ENCODE assay signal across 24 cellular contexts in genomic region chr3:170500995-170501394, GRCh38.
"Had no signal": no experiment of that assay in that cellular context is flagged by ENCODE, and none has a peak within 500 bp of the region (broad histone marks: within the 10 kb centered on the region; RNA-seq: fewer than 3 reads in every experiment).

No MANE protein-coding gene starts in this region.

- H3K27me3 Mint-ChIP-seq: brain had no signal

- H3K4me3 ChIP-seq: cardiac muscle cell had no signal

- H3K27me3 ChIP-seq: cardiac muscle cell had no signal

- H3K36me3 Mint-ChIP-seq: activated CD8-positive, alpha-beta memory T cell treated with anti-CD3 and anti-CD28 coated beads, Interleukin-2, amount 10 ng/mL, durations not matched to agents 7 days and 5 days; activated naive CD4-positive, alpha-beta T cell treated with anti-CD3 and anti-CD28 coated beads, Interleukin-2, amount 50 U/mL, for 24 hours had no signal

- H3K4me1 Mint-ChIP-seq: activated B cell treated with CpG ODN at 0.5 μM for 24 hours; activated CD4-positive, alpha-beta T cell treated with anti-CD3 and anti-CD28 coated beads, Interleukin-2, amount 10 ng/mL, durations not matched to agents 24 days and 14 days; activated CD8-positive, alpha-beta memory T cell treated with anti-CD3 and anti-CD28 coated beads, Interleukin-2, amount 10 ng/mL, durations not matched to agents 7 days and 5 days; activated naive CD4-positive, alpha-beta T cell treated with anti-CD3 and anti-CD28 coated beads, Interleukin-2, amount 50 U/mL, for 24 hours; brain had no signal

- H3K27ac ChIP-seq: cardiac muscle cell had no signal

- H3K36me3 ChIP-seq: cardiac muscle cell had no signal

- H3K9me3 Mint-ChIP-seq: activated B cell treated with CpG ODN at 0.5 μM for 24 hours; activated CD4-positive, alpha-beta T cell treated with anti-CD3 and anti-CD28 coated beads, Interleukin-2, amount 10 ng/mL, durations not matched to agents 24 days and 14 days; activated naive CD4-positive, alpha-beta T cell treated with anti-CD3 and anti-CD28 coated beads, Interleukin-2, amount 50 U/mL, for 24 hours; activated T-cell treated with anti-CD3 and anti-CD28 coated beads, Interleukin-2, amount 50 U/mL, for 24 hours; activated T-helper 1 cell treated with anti-CD3 and anti-CD28 coated beads, Interleukin-12 subunit alpha, Interleukin-12 subunit beta, Interleukin-2, Interleukin-4 antibody, amounts not matched to agents 30 ng/mL and 10 ng/mL and 1 ng/mL, durations not matched to agents 14 hours and 24 hours and 36 hours; brain; T-helper 1 cell treated with Interleukin-12 subunit alpha and Interleukin-12 subunit beta and Interleukin-4 antibody, amounts not matched to agents 30 μg/mL and 1 μg/mL, for 36 hours had no signal

- H3K27ac Mint-ChIP-seq: activated B cell treated with CpG ODN at 0.5 μM for 24 hours; activated CD4-positive, alpha-beta T cell treated with anti-CD3 and anti-CD28 coated beads, Interleukin-2, amount 10 ng/mL, durations not matched to agents 24 days and 14 days; activated CD8-positive, alpha-beta memory T cell treated with anti-CD3 and anti-CD28 coated beads, Interleukin-2, amount 10 ng/mL, durations not matched to agents 7 days and 5 days; activated naive CD4-positive, alpha-beta T cell treated with anti-CD3 and anti-CD28 coated beads, Interleukin-2, amount 50 U/mL, for 24 hours; activated T-cell treated with anti-CD3 and anti-CD28 coated beads, Interleukin-2, amount 50 U/mL, for 24 hours; activated T-helper 1 cell treated with anti-CD3 and anti-CD28 coated beads, Interleukin-12 subunit alpha, Interleukin-12 subunit beta, Interleukin-2, Interleukin-4 antibody, amounts not matched to agents 30 ng/mL and 10 ng/mL and 1 ng/mL, durations not matched to agents 14 hours and 24 hours and 36 hours; brain; T-helper 1 cell treated with Interleukin-12 subunit alpha and Interleukin-12 subunit beta and Interleukin-4 antibody, amounts not matched to agents 30 μg/mL and 1 μg/mL, for 36 hours had no signal

- DNase-seq: activated B cell treated with CpG ODN at 0.5 μM for 24 hours; activated CD4-positive, alpha-beta T cell treated with anti-CD3 and anti-CD28 coated beads for 1 hour; activated CD4-positive, alpha-beta T cell treated with anti-CD3 and anti-CD28 coated beads, Interleukin-2, amount 10 ng/mL, durations not matched to agents 24 days and 14 days; activated CD4-positive, alpha-beta T cell treated with anti-CD3 and anti-CD28 coated beads, Interleukin-2, amount 50 U/mL, for 48 hours; activated CD8-positive, alpha-beta memory T cell treated with anti-CD3 and anti-CD28 coated beads, Interleukin-2, amount 10 ng/mL, durations not matched to agents 7 days and 5 days; activated effector memory CD4-positive, alpha-beta T cell treated with Interleukin-2 at 50 U/mL for 16 hours; activated naive CD4-positive, alpha-beta T cell; activated T-cell treated with anti-CD3 and anti-CD28 coated beads, Interleukin-2, amount 50 U/mL, for 24 hours; amygdala; cerebellar nuclear complex; MM.1S; NCI-H1105 treated with DMSO at 0.1 percent for 48 hours; NCI-H1436 treated with DMSO at 0.1 percent for 48 hours; NCI-H187; NCI-H2081 treated with DMSO at 0.1 percent for 48 hours; NCI-H2227 treated with DMSO at 0.1 percent for 48 hours; NCI-H69; PC-3; SHP77 treated with DMSO at 0.1 percent for 48 hours had no signal

- H3K4me3 Mint-ChIP-seq: activated B cell treated with CpG ODN at 0.5 μM for 24 hours; activated CD4-positive, alpha-beta T cell treated with anti-CD3 and anti-CD28 coated beads, Interleukin-2, amount 10 ng/mL, durations not matched to agents 24 days and 14 days; activated CD8-positive, alpha-beta memory T cell treated with anti-CD3 and anti-CD28 coated beads, Interleukin-2, amount 10 ng/mL, durations not matched to agents 7 days and 5 days; activated naive CD4-positive, alpha-beta T cell treated with anti-CD3 and anti-CD28 coated beads, Interleukin-2, amount 50 U/mL, for 24 hours; activated T-cell treated with anti-CD3 and anti-CD28 coated beads, Interleukin-2, amount 50 U/mL, for 24 hours; activated T-helper 1 cell treated with anti-CD3 and anti-CD28 coated beads, Interleukin-12 subunit alpha, Interleukin-12 subunit beta, Interleukin-2, Interleukin-4 antibody, amounts not matched to agents 30 ng/mL and 10 ng/mL and 1 ng/mL, durations not matched to agents 14 hours and 24 hours and 36 hours; brain; T-helper 1 cell treated with Interleukin-12 subunit alpha and Interleukin-12 subunit beta and Interleukin-4 antibody, amounts not matched to agents 30 μg/mL and 1 μg/mL, for 36 hours had no signal

- ATAC-seq: activated CD8-positive, alpha-beta memory T cell treated with anti-CD3 and anti-CD28 coated beads, Interleukin-2, amount 10 ng/mL, durations not matched to agents 7 days and 5 days; PC-3 had no signal
